ENCODE assay signal across 9 cellular contexts in genomic region chr2:179274749-179275148, GRCh38. TPM values are rescaled to one million over a fixed set of nuclear protein-coding genes. Genes with fewer than 3 reads are reported as not detected.
A peak's percentile ranks its signal among the peaks of the same experiment; 100 is the strongest.
DNase-seq lines count a peak whose midpoint lies in the region; ATAC-seq and TF ChIP-seq lines count a peak whose summit lies in the region.
"Had no signal": no experiment of that assay in that cellular context is flagged by ENCODE, and none has a peak within 500 bp of the region (broad histone marks: within the 10 kb centered on the region; RNA-seq: fewer than 3 reads in every experiment).

No MANE protein-coding gene starts in this region.

- H3K27me3 ChIP-seq in MM.1S (replicated peaks; ENCODE audit: insufficient read depth, low read length): no peaks in the 10 kb centered on the region
- H3K27me3 ChIP-seq in neural progenitor cell: no peaks in the 10 kb centered on the region

- TF ChIP-seq CTCF in MM.1S (IDR thresholded peaks at IDR 0.05; ENCODE audit: low read length) (no peak), neural progenitor cell (IDR thresholded peaks at IDR 0.05) (no peak)

- H3K27ac Mint-ChIP-seq in neural progenitor cell (no peak overlapping the region), immature natural killer cell (no peak overlapping the region)
- H3K27ac Mint-ChIP-seq: activated naive CD8-positive, alpha-beta T cell had no signal

- peaks cover 3% of the 10 kb centered on the region for H3K27me3 Mint-ChIP-seq in neural progenitor cell (ENCODE audit: insufficient read depth, low read depth)
- peaks cover 0 to 7% (median 0%) of the 10 kb centered on the region in 3 donors for H3K27me3 Mint-ChIP-seq in immature natural killer cell (ENCODE audit: low read depth in 3 of 3)

- H3F3A ChIP-seq in MM.1S (ENCODE audit: insufficient read depth, low read length) (no peaks in the 10 kb centered on the region), neural progenitor cell (ENCODE audit: low read depth) (no peaks in the 10 kb centered on the region)

- no peak overlapping the region for H3K4me3 Mint-ChIP-seq in neural progenitor cell
- H3K4me3 Mint-ChIP-seq in immature natural killer cell: peak overlapping the region in 1 of 5 donors; percentile 8
- H3K4me3 Mint-ChIP-seq: activated naive CD8-positive, alpha-beta T cell had no signal

- H3K4me2 ChIP-seq in MM.1S (ENCODE audit: low read depth, low read length) (no peak overlapping the region), neural progenitor cell (no peak overlapping the region)

- peak; percentile 51 for DNase-seq in MM.1S
- DNase-seq in neural progenitor cell (ENCODE audit: low spot score): no peak
- DNase-seq in HCEC 1CT: no peak
- DNase-seq in immature natural killer cell: no peak
- DNase-seq in C1 segment of cervical spinal cord (lab: John Stamatoyannopoulos, UW): no peak
- no peak for DNase-seq in activated naive CD4-positive, alpha-beta T cell treated with Interleukin-2 at 50 U/mL for 16 hours

- H3K9me3 Mint-ChIP-seq in neural progenitor cell: no peaks in the 10 kb centered on the region
- peaks cover 0 to 2% (median 0%) of the 10 kb centered on the region in 6 donors for H3K9me3 Mint-ChIP-seq in immature natural killer cell

- H4K20me1 ChIP-seq in MM.1S (ENCODE audit: insufficient read depth, low read length): no peaks in the 10 kb centered on the region
- H4K20me1 ChIP-seq in neural progenitor cell (ENCODE audit: low read depth): no peaks in the 10 kb centered on the region

- H3K36me3 Mint-ChIP-seq in neural progenitor cell: no peaks in the 10 kb centered on the region
- peaks cover 0 to 4% (median 0%) of the 10 kb centered on the region in 3 donors for H3K36me3 Mint-ChIP-seq in immature natural killer cell
- H3K36me3 Mint-ChIP-seq: activated naive CD8-positive, alpha-beta T cell had no signal

- H3K79me2 ChIP-seq in MM.1S (ENCODE audit: low read length) (no peaks in the 10 kb centered on the region), neural progenitor cell (ENCODE audit: low read depth) (no peaks in the 10 kb centered on the region)

- H3K27ac ChIP-seq in MM.1S (ENCODE audit: low read length) (no peak overlapping the region), neural progenitor cell (no peak overlapping the region)

- H3K4me3 ChIP-seq in MM.1S (ENCODE audit: low read length): no peak overlapping the region
- H3K4me3 ChIP-seq in neural progenitor cell: no peak overlapping the region

- peaks cover 6% of the 10 kb centered on the region; the same call in 1 of the 2 replicates for H3K4me1 ChIP-seq in MM.1S (ENCODE audit: low read length)
- H3K4me1 ChIP-seq in neural progenitor cell: peaks cover 17% of the 10 kb centered on the region

- H3K36me3 ChIP-seq in MM.1S (replicated peaks; ENCODE audit: insufficient read depth, low read length) (no peaks in the 10 kb centered on the region), neural progenitor cell (no peaks in the 10 kb centered on the region)

- H3K9ac ChIP-seq in MM.1S (ENCODE audit: low read length): no peak overlapping the region
- H3K9ac ChIP-seq in neural progenitor cell: no peak overlapping the region

- H3K9me3 ChIP-seq in MM.1S (replicated peaks; ENCODE audit: insufficient read depth, low read length) (no peaks in the 10 kb centered on the region), neural progenitor cell (ENCODE audit: low read depth) (no peaks in the 10 kb centered on the region)

- H3K9me2 ChIP-seq in MM.1S (replicated peaks; ENCODE audit: insufficient read depth, low read length): no peaks in the 10 kb centered on the region

- H3K4me1 Mint-ChIP-seq in neural progenitor cell: peaks cover 12% of the 10 kb centered on the region
- H3K4me1 Mint-ChIP-seq in immature natural killer cell: peaks cover 10 to 13% of the 10 kb centered on the region in 2 donors

- H2AFZ ChIP-seq in MM.1S (ENCODE audit: low read length) (peak overlapping the region; percentile 18; the same call in 1 of the 2 replicates), neural progenitor cell (replicated peaks) (peak overlapping the region; percentile 19)

- ATAC-seq in GM19025 (IDR thresholded peaks at IDR 0.05; ENCODE audit: low read depth, unreplicated experiment) (peak; percentile 90), HG02642 (IDR thresholded peaks at IDR 0.05; ENCODE audit: poor library complexity, unreplicated experiment) (peak; percentile 96)

RNA-seq across cellular contexts. Expression of gene SESTD1, which starts 10.1 kb away (rescaled TPM):
- total RNA-seq in neural progenitor cell (ENCODE audit: low replicate concordance): 24.8 and 43.1 TPM in 2 replicates
- polyA plus RNA-seq in immature natural killer cell: 1 to 10 TPM; 2.3 to 7.9 (median 6.6) TPM
